In genomic region chr11:19794161-19794560, GRCh38 we compare ENCODE assay signal across 25 cellular contexts.
"Had no signal": no experiment of that assay in that cellular context is flagged by ENCODE, and none has a peak within 500 bp of the region (broad histone marks: within the 10 kb centered on the region; RNA-seq: fewer than 3 reads in every experiment).

No MANE protein-coding gene starts in this region.

- H3K36me3 Mint-ChIP-seq: activated naive CD8-positive, alpha-beta T cell treated with anti-CD3 and anti-CD28 coated beads for 36 hours had no signal

- H3K4me3 Mint-ChIP-seq: activated CD4-positive, alpha-beta T cell treated with anti-CD3 and anti-CD28 coated beads, Interleukin-2, amount 10 ng/mL, durations not matched to agents 24 days and 14 days; activated CD8-positive, alpha-beta T cell treated with anti-CD3 and anti-CD28 coated beads for 36 hours; activated naive CD8-positive, alpha-beta T cell treated with anti-CD3 and anti-CD28 coated beads for 36 hours; activated T-cell treated with anti-CD3 and anti-CD28 coated beads, Interleukin-2, amount 50 U/mL, for 72 hours; activated T-helper 17 cell treated with anti-CD3 and anti-CD28 coated beads, Interleukin-2, amount 50 U/mL, for 72 hours had no signal

- H3K4me1 ChIP-seq: SJCRH30 had no signal

- H3K9me3 ChIP-seq: SJCRH30 had no signal

- DNase-seq: activated CD4-positive, alpha-beta T cell treated with anti-CD3 and anti-CD28 coated beads, Interleukin-2, amount 10 ng/mL, durations not matched to agents 24 days and 14 days; activated CD4-positive, alpha-beta T cell treated with anti-CD3 and anti-CD28 coated beads, Interleukin-2, amount 50 U/mL, for 4 hours; activated CD8-positive, alpha-beta T cell treated with anti-CD3 and anti-CD28 coated beads for 36 hours; activated effector memory CD4-positive, alpha-beta T cell treated with anti-CD3 and anti-CD28 coated beads, Interleukin-2, amount 50 U/mL, for 16 hours; activated naive CD4-positive, alpha-beta T cell; activated naive CD4-positive, alpha-beta T cell treated with anti-CD3 and anti-CD28 coated beads, Interleukin-2, amount 50 U/mL, for 16 hours; activated naive CD8-positive, alpha-beta T cell treated with anti-CD3 and anti-CD28 coated beads for 36 hours; activated T-cell treated with anti-CD3 and anti-CD28 coated beads, Interleukin-2, amount 50 U/mL, for 1 hour; activated T-cell treated with anti-CD3 and anti-CD28 coated beads, Interleukin-2, amount 50 U/mL, for 72 hours; amniotic stem cell; aorta; brain microvascular endothelial cell; central memory CD4-positive, alpha-beta T cell; MM.1S; NCI-H1092; NCI-H1436 treated with DMSO at 0.1 percent for 48 hours; NCI-H1694 treated with DMSO at 0.1 percent for 48 hours; NCI-H345; NCI-H524 treated with DMSO at 0.1 percent for 48 hours; SHP77; SJCRH30; T1000 had no signal

- H3K4me3 ChIP-seq: SJCRH30, SK-N-MC had no signal

- H3K4me1 Mint-ChIP-seq: activated CD4-positive, alpha-beta T cell treated with anti-CD3 and anti-CD28 coated beads, Interleukin-2, amount 10 ng/mL, durations not matched to agents 24 days and 14 days; activated naive CD8-positive, alpha-beta T cell treated with anti-CD3 and anti-CD28 coated beads for 36 hours; activated T-helper 17 cell treated with anti-CD3 and anti-CD28 coated beads, Interleukin-2, amount 50 U/mL, for 72 hours had no signal

- H3K36me3 ChIP-seq: brain microvascular endothelial cell, SJCRH30 had no signal

- ATAC-seq: activated CD8-positive, alpha-beta T cell treated with anti-CD3 and anti-CD28 coated beads for 36 hours; activated T-cell treated with anti-CD3 and anti-CD28 coated beads, Interleukin-2, amount 50 U/mL, for 72 hours; activated T-helper 17 cell treated with anti-CD3 and anti-CD28 coated beads, Interleukin-2, amount 50 U/mL, for 72 hours; Panc1 had no signal

- H3K27ac Mint-ChIP-seq: activated CD4-positive, alpha-beta T cell treated with anti-CD3 and anti-CD28 coated beads, Interleukin-2, amount 10 ng/mL, durations not matched to agents 24 days and 14 days; activated CD8-positive, alpha-beta T cell treated with anti-CD3 and anti-CD28 coated beads for 36 hours; activated naive CD8-positive, alpha-beta T cell treated with anti-CD3 and anti-CD28 coated beads for 36 hours; activated T-cell treated with anti-CD3 and anti-CD28 coated beads, Interleukin-2, amount 50 U/mL, for 72 hours; activated T-helper 17 cell treated with anti-CD3 and anti-CD28 coated beads, Interleukin-2, amount 50 U/mL, for 72 hours had no signal

- H3K27me3 ChIP-seq: brain microvascular endothelial cell, SJCRH30 had no signal

- H3K27ac ChIP-seq: brain microvascular endothelial cell, SJCRH30, SK-N-MC had no signal

- H3K9me3 Mint-ChIP-seq: activated CD4-positive, alpha-beta T cell treated with anti-CD3 and anti-CD28 coated beads, Interleukin-2, amount 10 ng/mL, durations not matched to agents 24 days and 14 days; activated CD8-positive, alpha-beta T cell treated with anti-CD3 and anti-CD28 coated beads for 36 hours; activated naive CD8-positive, alpha-beta T cell treated with anti-CD3 and anti-CD28 coated beads for 36 hours; activated T-cell treated with anti-CD3 and anti-CD28 coated beads, Interleukin-2, amount 50 U/mL, for 72 hours; activated T-helper 17 cell treated with anti-CD3 and anti-CD28 coated beads, Interleukin-2, amount 50 U/mL, for 72 hours had no signal
